In genomic region chr5:177509991-177510566, GRCh38 we compare ENCODE assay signal across 10 cellular contexts. TPM values are rescaled to one million over a fixed set of nuclear protein-coding genes. Genes with fewer than 3 reads are reported as not detected.
DNase-seq lines count a peak whose midpoint lies in the region; ATAC-seq and TF ChIP-seq lines count a peak whose summit lies in the region.
"Had no signal": no experiment of that assay in that cellular context is flagged by ENCODE, and none has a peak within 500 bp of the region (broad histone marks: within the 10 kb centered on the region; RNA-seq: fewer than 3 reads in every experiment).

No MANE protein-coding gene starts in this region.

- H3K36me3 ChIP-seq in transverse colon (peaks cover 0 to 41% (median 14%) of the 10 kb centered on the region in 4 donors), ovary (no peaks in the 10 kb centered on the region)

- H3K4me3 Mint-ChIP-seq in activated naive CD8-positive, alpha-beta T cell treated with anti-CD3 and anti-CD28 coated beads, Interleukin-2, amount 10 ng/mL, durations not matched to agents 7 days and 5 days = no peak overlapping the region
- H3K4me3 Mint-ChIP-seq in activated naive CD8-positive, alpha-beta T cell treated with anti-CD3 and anti-CD28 coated beads for 36 hours = no peak overlapping the region

- intact Hi-C loops in transverse colon (cut with DNase I; ENCODE audit: low total_unique reads) = no loop called here
- intact Hi-C loops in ovary (cut with DNase I) = loop anchor here in 1 of 4 donors (10.0 kb wide), 1 partner anchor 195 kb away; the partner anchor contains the start of gene MXD3

- in situ Hi-C loops in transverse colon (cut with MboI; ENCODE audit: low pct_ligation_motif_present in 1 of 4, low pct_unique_long_range_greater_than_20kb in 1 of 4, low sequenced_read_pairs in 3 of 4) = loop anchor here in 2 of 4 donors (10.0 to 25.0 kb wide), 2 partner anchors 115 to 123 kb away; partner anchors contain the start of gene SLC34A1 (in 1 of the 2)

- H3K9me3 ChIP-seq in transverse colon = no peaks in the 10 kb centered on the region
- H3K9me3 ChIP-seq in ovary = no peaks in the 10 kb centered on the region
- H3K9me3 ChIP-seq: SJSA1 had no signal

- no peak for ATAC-seq in activated naive CD8-positive, alpha-beta T cell treated with anti-CD3 and anti-CD28 coated beads, Interleukin-2, amount 10 ng/mL, durations not matched to agents 7 days and 5 days (ENCODE audit: low read depth)
- ATAC-seq in HG03135 (IDR thresholded peaks at IDR 0.05; ENCODE audit: unreplicated experiment) = peak; percentile 30

- H3K27me3 ChIP-seq in transverse colon = no peaks in the 10 kb centered on the region
- no peaks in the 10 kb centered on the region for H3K27me3 ChIP-seq in ovary
- H3K27me3 ChIP-seq: SJSA1 had no signal

- TF ChIP-seq EP300 in transverse colon (IDR thresholded peaks at IDR 0.05; ENCODE audit: low read depth) (no peak), ovary (IDR thresholded peaks at IDR 0.05) (no peak)

- H3K4me3 ChIP-seq in coronary artery (peak overlapping the region; percentile 54), transverse colon (peak overlapping the region in 1 of 4 donors; percentile 27), ovary (no peak overlapping the region)
- H3K4me3 ChIP-seq: SJSA1 had no signal

- H3K27ac Mint-ChIP-seq in activated naive CD8-positive, alpha-beta T cell treated with anti-CD3 and anti-CD28 coated beads, Interleukin-2, amount 10 ng/mL, durations not matched to agents 7 days and 5 days = peak overlapping the region; percentile 48
- no peak overlapping the region for H3K27ac Mint-ChIP-seq in activated naive CD8-positive, alpha-beta T cell treated with anti-CD3 and anti-CD28 coated beads for 36 hours

- POLR2A ChIA-PET in activated naive CD8-positive, alpha-beta T cell treated with anti-CD3 and anti-CD28 coated beads, Interleukin-2, amount 10 ng/mL, durations not matched to agents 7 days and 5 days (lab: Charles Lee) = interaction anchor here (0.5 kb wide), 1 partner anchor 163 kb away, joined by 3 read pairs; no protein-coding TSS in a partner anchor

- no peak for TF ChIP-seq CTCF in coronary artery (IDR thresholded peaks at IDR 0.05)
- no peak for TF ChIP-seq CTCF in transverse colon (IDR thresholded peaks at IDR 0.05)
- TF ChIP-seq CTCF in ovary (IDR thresholded peaks at IDR 0.05) = no peak

- 60 to 71% methylated on average over 1 to 11 of the region's 11 CpGs for WGBS in transverse colon (ENCODE audit: low coverage in 1 of 2), 2 donors
- WGBS in ovary, 3 donors = 70 to 75% (median 72%) methylated on average over 11 of the region's 11 CpGs

- H3K27me3 Mint-ChIP-seq in activated naive CD8-positive, alpha-beta T cell treated with anti-CD3 and anti-CD28 coated beads, Interleukin-2, amount 10 ng/mL, durations not matched to agents 7 days and 5 days = no peaks in the 10 kb centered on the region
- H3K27me3 Mint-ChIP-seq in activated naive CD8-positive, alpha-beta T cell treated with anti-CD3 and anti-CD28 coated beads for 36 hours = no peaks in the 10 kb centered on the region

- DNase-seq in activated naive CD8-positive, alpha-beta T cell treated with anti-CD3 and anti-CD28 coated beads, Interleukin-2, amount 10 ng/mL, durations not matched to agents 7 days and 5 days = no peak
- no peak for DNase-seq in activated naive CD8-positive, alpha-beta T cell treated with anti-CD3 and anti-CD28 coated beads for 36 hours
- DNase-seq in coronary artery (ENCODE audit: low spot score) (no peak), transverse colon (no peak), NCI-H524 (lab: John Stamatoyannopoulos, UW) (no peak), SW 1271 (lab: John Stamatoyannopoulos, UW) (no peak), ovary (no peak)
- DNase-seq: stimulated activated CD4-positive, alpha-beta T cell treated with anti-CD3 and anti-CD28 coated beads, Interleukin-4, amount 100 ng/mL, for 24 hours had no signal

- H3K4me1 ChIP-seq in transverse colon (peaks cover 0 to 6% (median under 1%) of the 10 kb centered on the region in 4 donors), ovary (ENCODE audit: insufficient read depth) (no peaks in the 10 kb centered on the region)
- H3K4me1 ChIP-seq: SJSA1 had no signal

- H3K36me3 Mint-ChIP-seq in activated naive CD8-positive, alpha-beta T cell treated with anti-CD3 and anti-CD28 coated beads, Interleukin-2, amount 10 ng/mL, durations not matched to agents 7 days and 5 days = peaks cover 27% of the 10 kb centered on the region
- H3K36me3 Mint-ChIP-seq in activated naive CD8-positive, alpha-beta T cell treated with anti-CD3 and anti-CD28 coated beads for 36 hours = peaks cover 30% of the 10 kb centered on the region

- H3K27ac ChIP-seq in coronary artery (peak overlapping the region in 1 of 2 donors; percentile 79), transverse colon (peak overlapping the region; percentile 51 to 78 (median 62)), ovary (no peak overlapping the region)
- H3K27ac ChIP-seq: SJSA1 had no signal

- H3K4me1 Mint-ChIP-seq in activated naive CD8-positive, alpha-beta T cell treated with anti-CD3 and anti-CD28 coated beads, Interleukin-2, amount 10 ng/mL, durations not matched to agents 7 days and 5 days = peaks cover 16% of the 10 kb centered on the region
- H3K4me1 Mint-ChIP-seq in activated naive CD8-positive, alpha-beta T cell treated with anti-CD3 and anti-CD28 coated beads for 36 hours = peaks cover 20% of the 10 kb centered on the region

- no peaks in the 10 kb centered on the region for H3K9me3 Mint-ChIP-seq in activated naive CD8-positive, alpha-beta T cell treated with anti-CD3 and anti-CD28 coated beads, Interleukin-2, amount 10 ng/mL, durations not matched to agents 7 days and 5 days
- H3K9me3 Mint-ChIP-seq in activated naive CD8-positive, alpha-beta T cell treated with anti-CD3 and anti-CD28 coated beads for 36 hours = no peaks in the 10 kb centered on the region

- no peak for TF ChIP-seq POLR2A in transverse colon (IDR thresholded peaks at IDR 0.05)
- no peak for TF ChIP-seq POLR2A in ovary (IDR thresholded peaks at IDR 0.05)

RNA-seq across cellular contexts. Expression of gene DOK3, which starts 0.5 kb away (rescaled TPM):
- total RNA-seq in activated naive CD8-positive, alpha-beta T cell treated with anti-CD3 and anti-CD28 coated beads, Interleukin-2, amount 10 ng/mL, durations not matched to agents 7 days and 5 days = 1 to 10 TPM; 3.7 to 6.0 TPM
- 1 to 10 TPM; 8.2 to 8.6 TPM for total RNA-seq in activated naive CD8-positive, alpha-beta T cell treated with anti-CD3 and anti-CD28 coated beads for 36 hours
- 10 to 100 TPM in 2 of 4 donors, 1 to 10 TPM in 1, under 1 TPM in 1; 0.60 to 17.2 (median 7.8) TPM for total RNA-seq in transverse colon
- 1 to 10 TPM; 1.3 to 7.2 (median 2.5) TPM for total RNA-seq in ovary
- polyA plus RNA-seq in ovary = 1 to 10 TPM; 1.8 to 4.2 TPM

RNA-seq across cellular contexts. Expression of gene DDX41, which starts 6.7 kb away (rescaled TPM):
- 100 to 1,000 TPM; 132 to 135 TPM for total RNA-seq in activated naive CD8-positive, alpha-beta T cell treated with anti-CD3 and anti-CD28 coated beads, Interleukin-2, amount 10 ng/mL, durations not matched to agents 7 days and 5 days
- total RNA-seq in activated naive CD8-positive, alpha-beta T cell treated with anti-CD3 and anti-CD28 coated beads for 36 hours = 100 to 1,000 TPM; 211 to 220 TPM
- 100 to 1,000 TPM in 2 of 4 donors, 10 to 100 TPM in 2; 96.5 to 170 (median 130) TPM for total RNA-seq in transverse colon
- 100 to 1,000 TPM in 1 of 7 donors, 10 to 100 TPM in 6; 63.5 to 104 (median 76.0) TPM for total RNA-seq in ovary
- 10 to 100 TPM; 58.3 to 63.6 TPM for polyA plus RNA-seq in ovary

RNA-seq across cellular contexts. Expression of gene PDLIM7, which starts 12.7 kb away (rescaled TPM):
- 10 to 100 TPM; 51.6 to 60.6 TPM for total RNA-seq in activated naive CD8-positive, alpha-beta T cell treated with anti-CD3 and anti-CD28 coated beads, Interleukin-2, amount 10 ng/mL, durations not matched to agents 7 days and 5 days
- total RNA-seq in activated naive CD8-positive, alpha-beta T cell treated with anti-CD3 and anti-CD28 coated beads for 36 hours = 10 to 100 TPM; 38.5 to 41.9 TPM
- total RNA-seq in transverse colon (100 to 1,000 TPM in 1 of 4 donors, 10 to 100 TPM in 3; 52.6 to 256 (median 78.6) TPM), ovary (100 to 1,000 TPM in 4 of 7 donors, 10 to 100 TPM in 3; 32.7 to 243 (median 151) TPM)
- polyA plus RNA-seq in ovary = 10 to 100 TPM; 25.7 to 83.3 TPM

RNA-seq across cellular contexts. Expression of gene DBN1, which starts 36.6 kb away (rescaled TPM):
- 10 to 100 TPM; 82.5 to 87.0 TPM for total RNA-seq in activated naive CD8-positive, alpha-beta T cell treated with anti-CD3 and anti-CD28 coated beads, Interleukin-2, amount 10 ng/mL, durations not matched to agents 7 days and 5 days
- 100 to 1,000 TPM; 100 to 106 TPM for total RNA-seq in activated naive CD8-positive, alpha-beta T cell treated with anti-CD3 and anti-CD28 coated beads for 36 hours
- total RNA-seq in transverse colon = 100 to 1,000 TPM in 1 of 4 donors, 10 to 100 TPM in 3; 10.1 to 201 (median 17.4) TPM
- total RNA-seq in ovary = 10 to 100 TPM; 35.1 to 91.6 (median 57.0) TPM
- 10 to 100 TPM; 18.4 to 55.4 TPM for polyA plus RNA-seq in ovary

RNA-seq across cellular contexts. Expression of gene FAM193B, which starts 44.3 kb away (rescaled TPM):
- total RNA-seq in activated naive CD8-positive, alpha-beta T cell treated with anti-CD3 and anti-CD28 coated beads, Interleukin-2, amount 10 ng/mL, durations not matched to agents 7 days and 5 days = 100 to 1,000 TPM; 142 to 153 TPM
- 10 to 100 TPM; 47.2 to 52.9 TPM for total RNA-seq in activated naive CD8-positive, alpha-beta T cell treated with anti-CD3 and anti-CD28 coated beads for 36 hours
- total RNA-seq in transverse colon (100 to 1,000 TPM in 1 of 4 donors, 10 to 100 TPM in 3; 59.7 to 128 (median 63.5) TPM), ovary (10 to 100 TPM; 50.2 to 77.6 (median 64.3) TPM)
- polyA plus RNA-seq in ovary = 10 to 100 TPM; 14.8 to 77.3 TPM

Comparison
In these comparisons a context has a peak if more than half of its experiments do, and no peak if none do; other contexts are left out.
1. H3K27ac ChIP-seq: peak in transverse colon (4 of 4); none in ovary (0 of 2).